Comparison of ENCODE assay signal across 15 cellular contexts in genomic region chr5:107415762-107416161, GRCh38.
DNase-seq lines count a peak whose midpoint lies in the region; ATAC-seq, FAIRE-seq and TF ChIP-seq lines count a peak whose summit lies in the region.
"Had no signal": no experiment of that assay in that cellular context is flagged by ENCODE, and none has a peak within 500 bp of the region (broad histone marks: within the 10 kb centered on the region; RNA-seq: fewer than 3 reads in every experiment).

No MANE protein-coding gene starts in this region.

- peak overlapping the region; percentile 77 for H3K27ac ChIP-seq in SJCRH30

- no peak for TF ChIP-seq POLR2A in GM12892 (IDR thresholded peaks at IDR 0.05; ENCODE audit: low read depth, low read length)

- H3K27me3 ChIP-seq in SJCRH30, result no peaks in the 10 kb centered on the region

- peaks cover 10% of the 10 kb centered on the region; the same call in 1 of the 2 replicates for H3K36me3 ChIP-seq in SJCRH30

- H3K9me3 ChIP-seq in SJCRH30 (replicated peaks), result no peaks in the 10 kb centered on the region

- no peak for FAIRE-seq in GM12892 (lab: Jason Lieb, UNC)

- no peak overlapping the region for H3K4me3 ChIP-seq in SJCRH30

- peak; percentile 52 for ATAC-seq in GM19452 (IDR thresholded peaks at IDR 0.05; ENCODE audit: unreplicated experiment)
- peak; percentile 49 for ATAC-seq in HG02798 (IDR thresholded peaks at IDR 0.05; ENCODE audit: poor library complexity, unreplicated experiment)
- ATAC-seq: T-helper 17 cell had no signal

- DNase-seq in SJCRH30, result peak; percentile 75 to 90
- DNase-seq in activated T-cell treated with anti-CD3 and anti-CD28 coated beads, Interleukin-2, amount 50 U/mL, for 1 hour, result no peak
- DNase-seq in GM12892 (ENCODE audit: insufficient read length), result no peak
- DNase-seq in activated CD4-positive, alpha-beta T cell treated with anti-CD3 and anti-CD28 coated beads for 1 hour, result no peak
- no peak for DNase-seq in activated CD8-positive, alpha-beta memory T cell treated with anti-CD3 and anti-CD28 coated beads for 24 hours
- DNase-seq: CD4-positive, CD25-positive, alpha-beta regulatory T cell; DMS53; GOT3; NCI-H1105 treated with DMSO at 0.1 percent for 48 hours; NCI-H1694 treated with DMSO at 0.1 percent for 48 hours; NCI-H226; SHP77; T-helper 17 cell had no signal

- peaks cover 30% of the 10 kb centered on the region for H3K4me1 ChIP-seq in SJCRH30

Comparison
In these comparisons a context has a peak if more than half of its experiments do, and no peak if none do; other contexts are left out.
1. DNase-seq: peak in SJCRH30 (2 of 2); none in activated T-cell treated with anti-CD3 and anti-CD28 coated beads, Interleukin-2, amount 50 U/mL, for 1 hour (single experiment), GM12892 (single experiment), activated CD4-positive, alpha-beta T cell treated with anti-CD3 and anti-CD28 coated beads for 1 hour (single experiment) and activated CD8-positive, alpha-beta memory T cell treated with anti-CD3 and anti-CD28 coated beads for 24 hours (single experiment).